In genomic region chr20:50790651-50791277, GRCh38 we compare ENCODE assay signal across 1 cellular context.
A peak's percentile ranks its signal among the peaks of the same experiment; 100 is the strongest.
TF ChIP-seq lines count a peak whose summit lies in the region.

No MANE protein-coding gene starts in this region.

TF ChIP-seq in HEK293, 187 proteins besides CTCF, POLR2A, EP300 and RAD21 (continued from another document and continues in another):
- TF ChIP-seq TSHZ1 (tag by site-specific recombination; IDR thresholded peaks at IDR 0.05; ENCODE audit: borderline replicate concordance) (no peak), REPIN1 (tag by site-specific recombination; IDR thresholded peaks at IDR 0.05; ENCODE audit: low read depth) (no peak), ZNF292 (tag by site-specific recombination; IDR thresholded peaks at IDR 0.05; ENCODE audit: borderline replicate concordance, low read depth) (no peak), INSM2 (tag by site-specific recombination; IDR thresholded peaks at IDR 0.05) (peak; percentile 82; the same call in 1 of the 2 replicates), ZNF518A (tag by site-specific recombination; conservative IDR thresholded peaks at IDR 0.05; ENCODE audit: low read depth) (0 out of 2 replicates have a peak, but pooled peaks have one; percentile 39), ZNF664 (tag by site-specific recombination; IDR thresholded peaks at IDR 0.05) (no peak), BCL6B (tag by site-specific recombination; IDR thresholded peaks at IDR 0.05) (no peak), ZNF202 (tag by site-specific recombination; IDR thresholded peaks at IDR 0.05; ENCODE audit: borderline replicate concordance) (no peak), WT1 (tag by site-specific recombination; IDR thresholded peaks at IDR 0.05) (peak; percentile 81), KLF10 (tag by site-specific recombination; IDR thresholded peaks at IDR 0.05) (no peak), ZNF792 (tag by site-specific recombination; IDR thresholded peaks at IDR 0.05) (no peak), ZNF16 (tag by site-specific recombination; IDR thresholded peaks at IDR 0.05; ENCODE audit: low read depth) (no peak), ZNF362 (tag by site-specific recombination; IDR thresholded peaks at IDR 0.05) (no peak), FEZF1 (tag by site-specific recombination; IDR thresholded peaks at IDR 0.05) (no peak), SALL2 (tag by site-specific recombination; IDR thresholded peaks at IDR 0.05; ENCODE audit: borderline replicate concordance) (no peak), GLI4 (tag by site-specific recombination; IDR thresholded peaks at IDR 0.05) (no peak), ZBTB8A (tag by site-specific recombination; IDR thresholded peaks at IDR 0.05) (peak; percentile 85), ZNF571 (tag by site-specific recombination; IDR thresholded peaks at IDR 0.05) (no peak), ZIC2 (tag by site-specific recombination; IDR thresholded peaks at IDR 0.05) (peak; percentile 94), RBAK (tag by site-specific recombination; IDR thresholded peaks at IDR 0.05) (no peak), SP3 (tag by site-specific recombination; IDR thresholded peaks at IDR 0.05) (peak; percentile 52; the same call in 1 of the 2 replicates), ZNF280C (tag by site-specific recombination; IDR thresholded peaks at IDR 0.05) (no peak), ZNF585B (tag by site-specific recombination; IDR thresholded peaks at IDR 0.05) (no peak), TRIM28 (IDR thresholded peaks at IDR 0.05; ENCODE audit: borderline replicate concordance, low read length) (no peak), ZNF76 (tag by site-specific recombination; IDR thresholded peaks at IDR 0.05; ENCODE audit: borderline replicate concordance, low read depth) (no peak), ZNF747 (tag by site-specific recombination; IDR thresholded peaks at IDR 0.05) (no peak), ELK4 (IDR thresholded peaks at IDR 0.05; ENCODE audit: borderline replicate concordance, low read depth, low read length) (no peak), ZNF48 (tag by site-specific recombination; IDR thresholded peaks at IDR 0.05) (no peak), ZNF37A (tag by site-specific recombination; IDR thresholded peaks at IDR 0.05) (no peak), ZNF624 (tag by site-specific recombination; IDR thresholded peaks at IDR 0.05) (no peak), KLF8 (tag by site-specific recombination; IDR thresholded peaks at IDR 0.05) (peak; percentile 93)
- TF ChIP-seq, protein P1, sequence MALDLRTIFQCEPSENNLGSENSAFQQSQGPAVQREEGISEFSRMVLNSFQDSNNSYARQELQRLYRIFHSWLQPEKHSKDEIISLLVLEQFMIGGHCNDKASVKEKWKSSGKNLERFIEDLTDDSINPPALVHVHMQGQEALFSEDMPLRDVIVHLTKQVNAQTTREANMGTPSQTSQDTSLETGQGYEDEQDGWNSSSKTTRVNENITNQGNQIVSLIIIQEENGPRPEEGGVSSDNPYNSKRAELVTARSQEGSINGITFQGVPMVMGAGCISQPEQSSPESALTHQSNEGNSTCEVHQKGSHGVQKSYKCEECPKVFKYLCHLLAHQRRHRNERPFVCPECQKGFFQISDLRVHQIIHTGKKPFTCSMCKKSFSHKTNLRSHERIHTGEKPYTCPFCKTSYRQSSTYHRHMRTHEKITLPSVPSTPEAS (tag by site-specific recombination; IDR thresholded peaks at IDR 0.05) = no peak
- TF ChIP-seq, protein P2, sequence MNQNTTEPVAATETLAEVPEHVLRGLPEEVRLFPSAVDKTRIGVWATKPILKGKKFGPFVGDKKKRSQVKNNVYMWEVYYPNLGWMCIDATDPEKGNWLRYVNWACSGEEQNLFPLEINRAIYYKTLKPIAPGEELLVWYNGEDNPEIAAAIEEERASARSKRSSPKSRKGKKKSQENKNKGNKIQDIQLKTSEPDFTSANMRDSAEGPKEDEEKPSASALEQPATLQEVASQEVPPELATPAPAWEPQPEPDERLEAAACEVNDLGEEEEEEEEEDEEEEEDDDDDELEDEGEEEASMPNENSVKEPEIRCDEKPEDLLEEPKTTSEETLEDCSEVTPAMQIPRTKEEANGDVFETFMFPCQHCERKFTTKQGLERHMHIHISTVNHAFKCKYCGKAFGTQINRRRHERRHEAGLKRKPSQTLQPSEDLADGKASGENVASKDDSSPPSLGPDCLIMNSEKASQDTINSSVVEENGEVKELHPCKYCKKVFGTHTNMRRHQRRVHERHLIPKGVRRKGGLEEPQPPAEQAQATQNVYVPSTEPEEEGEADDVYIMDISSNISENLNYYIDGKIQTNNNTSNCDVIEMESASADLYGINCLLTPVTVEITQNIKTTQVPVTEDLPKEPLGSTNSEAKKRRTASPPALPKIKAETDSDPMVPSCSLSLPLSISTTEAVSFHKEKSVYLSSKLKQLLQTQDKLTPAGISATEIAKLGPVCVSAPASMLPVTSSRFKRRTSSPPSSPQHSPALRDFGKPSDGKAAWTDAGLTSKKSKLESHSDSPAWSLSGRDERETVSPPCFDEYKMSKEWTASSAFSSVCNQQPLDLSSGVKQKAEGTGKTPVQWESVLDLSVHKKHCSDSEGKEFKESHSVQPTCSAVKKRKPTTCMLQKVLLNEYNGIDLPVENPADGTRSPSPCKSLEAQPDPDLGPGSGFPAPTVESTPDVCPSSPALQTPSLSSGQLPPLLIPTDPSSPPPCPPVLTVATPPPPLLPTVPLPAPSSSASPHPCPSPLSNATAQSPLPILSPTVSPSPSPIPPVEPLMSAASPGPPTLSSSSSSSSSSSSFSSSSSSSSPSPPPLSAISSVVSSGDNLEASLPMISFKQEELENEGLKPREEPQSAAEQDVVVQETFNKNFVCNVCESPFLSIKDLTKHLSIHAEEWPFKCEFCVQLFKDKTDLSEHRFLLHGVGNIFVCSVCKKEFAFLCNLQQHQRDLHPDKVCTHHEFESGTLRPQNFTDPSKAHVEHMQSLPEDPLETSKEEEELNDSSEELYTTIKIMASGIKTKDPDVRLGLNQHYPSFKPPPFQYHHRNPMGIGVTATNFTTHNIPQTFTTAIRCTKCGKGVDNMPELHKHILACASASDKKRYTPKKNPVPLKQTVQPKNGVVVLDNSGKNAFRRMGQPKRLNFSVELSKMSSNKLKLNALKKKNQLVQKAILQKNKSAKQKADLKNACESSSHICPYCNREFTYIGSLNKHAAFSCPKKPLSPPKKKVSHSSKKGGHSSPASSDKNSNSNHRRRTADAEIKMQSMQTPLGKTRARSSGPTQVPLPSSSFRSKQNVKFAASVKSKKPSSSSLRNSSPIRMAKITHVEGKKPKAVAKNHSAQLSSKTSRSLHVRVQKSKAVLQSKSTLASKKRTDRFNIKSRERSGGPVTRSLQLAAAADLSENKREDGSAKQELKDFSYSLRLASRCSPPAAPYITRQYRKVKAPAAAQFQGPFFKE (tag by site-specific recombination; IDR thresholded peaks at IDR 0.05; ENCODE audit: borderline replicate concordance) = no peak
